Comparison of ENCODE assay signal across 37 cellular contexts in genomic region chr9:114656301-114656700, GRCh38. TPM values are rescaled to one million over a fixed set of nuclear protein-coding genes. Genes with fewer than 3 reads are reported as not detected.
"Had no signal": no experiment of that assay in that cellular context is flagged by ENCODE, and none has a peak within 500 bp of the region (broad histone marks: within the 10 kb centered on the region; RNA-seq: fewer than 3 reads in every experiment).

No MANE protein-coding gene starts in this region.

- DNase-seq: activated B cell treated with CpG ODN at 0.5 μM for 24 hours; activated CD4-positive, alpha-beta memory T cell treated with anti-CD3 and anti-CD28 coated beads for 36 hours; activated CD4-positive, alpha-beta T cell treated with anti-CD3 and anti-CD28 coated beads for 4 hours; activated CD4-positive, alpha-beta T cell treated with anti-CD3 and anti-CD28 coated beads, Interleukin-2, amount 50 U/mL, for 1 hour; activated CD4-positive, CD25-positive, alpha-beta regulatory T cell treated with anti-CD3 and anti-CD28 coated beads, Interleukin-2, amount 50 U/mL, for 72 hours; activated CD8-positive, alpha-beta memory T cell treated with anti-CD3 and anti-CD28 coated beads, Interleukin-2, amount 50 U/mL, for 4 hours; activated effector memory CD4-positive, alpha-beta T cell treated with anti-CD3 and anti-CD28 coated beads, Interleukin-2, amount 50 U/mL, for 16 hours; activated naive CD4-positive, alpha-beta T cell; activated naive CD8-positive, alpha-beta T cell treated with anti-CD3 and anti-CD28 coated beads, Interleukin-2, amount 10 ng/mL, durations not matched to agents 7 days and 5 days; activated T-cell treated with anti-CD3 and anti-CD28 coated beads for 4 hours; activated T-cell treated with anti-CD3 and anti-CD28 coated beads, Interleukin-2, amount 50 U/mL, for 48 hours; amygdala; NCI-H1105; NCI-H1436; NCI-H1694; NCI-H1930; NCI-H2081 treated with DMSO at 0.1 percent for 48 hours; NCI-H226; NCI-H524 treated with DMSO at 0.1 percent for 48 hours; NK-92 treated with Interleukin-12 subunit alpha and Interleukin-12 subunit beta, amount 100 ng/mL, for 24 hours; PC-3; Peyer's patch had no signal

- FAIRE-seq: K562 had no signal

- H3K27me3 Mint-ChIP-seq: activated B cell treated with CpG ODN at 0.5 μM for 24 hours; activated CD4-positive, alpha-beta memory T cell treated with anti-CD3 and anti-CD28 coated beads for 36 hours; activated naive CD4-positive, alpha-beta T cell treated with anti-CD3 and anti-CD28 coated beads, Interleukin-2, amount 50 U/mL, for 24 hours; activated naive CD8-positive, alpha-beta T cell treated with anti-CD3 and anti-CD28 coated beads, Interleukin-2, amount 10 ng/mL, durations not matched to agents 7 days and 5 days; activated T-helper 17 cell treated with anti-CD3 and anti-CD28 coated beads, Interleukin-2, amount 50 U/mL, for 72 hours had no signal

- H3K27ac Mint-ChIP-seq: activated B cell treated with CpG ODN at 0.5 μM for 24 hours; activated CD4-positive, alpha-beta memory T cell treated with anti-CD3 and anti-CD28 coated beads for 36 hours; activated naive CD4-positive, alpha-beta T cell treated with anti-CD3 and anti-CD28 coated beads, Interleukin-2, amount 50 U/mL, for 24 hours; activated naive CD8-positive, alpha-beta T cell treated with anti-CD3 and anti-CD28 coated beads, Interleukin-2, amount 10 ng/mL, durations not matched to agents 7 days and 5 days; activated T-helper 17 cell treated with anti-CD3 and anti-CD28 coated beads, Interleukin-2, amount 50 U/mL, for 72 hours; T-helper 1 cell treated with Interleukin-12 subunit alpha and Interleukin-12 subunit beta and Interleukin-4 antibody, amounts not matched to agents 30 μg/mL and 1 μg/mL, for 36 hours; T-helper 2 cell treated with Interferon-gamma antibody and Interleukin-4, amounts not matched to agents 5 μg/mL and 100 μg/mL, for 36 hours had no signal

- H3K4me3 ChIP-seq: ascending aorta, cardiac muscle cell, K562, Peyer's patch, SK-N-MC had no signal

- H3K36me3 ChIP-seq: ascending aorta, cardiac muscle cell, Peyer's patch had no signal

- H3K4me3 Mint-ChIP-seq: activated B cell treated with CpG ODN at 0.5 μM for 24 hours; activated CD4-positive, alpha-beta memory T cell treated with anti-CD3 and anti-CD28 coated beads for 36 hours; activated naive CD4-positive, alpha-beta T cell treated with anti-CD3 and anti-CD28 coated beads, Interleukin-2, amount 50 U/mL, for 24 hours; activated naive CD8-positive, alpha-beta T cell treated with anti-CD3 and anti-CD28 coated beads, Interleukin-2, amount 10 ng/mL, durations not matched to agents 7 days and 5 days; activated T-helper 17 cell treated with anti-CD3 and anti-CD28 coated beads, Interleukin-2, amount 50 U/mL, for 72 hours; central memory CD8-positive, alpha-beta T cell; T-helper 1 cell treated with Interleukin-12 subunit alpha and Interleukin-12 subunit beta and Interleukin-4 antibody, amounts not matched to agents 30 μg/mL and 1 μg/mL, for 36 hours; T-helper 2 cell treated with Interferon-gamma antibody and Interleukin-4, amounts not matched to agents 5 μg/mL and 100 μg/mL, for 36 hours had no signal

- H3K9me3 Mint-ChIP-seq: activated B cell treated with CpG ODN at 0.5 μM for 24 hours; activated CD4-positive, alpha-beta memory T cell treated with anti-CD3 and anti-CD28 coated beads for 36 hours; activated naive CD4-positive, alpha-beta T cell treated with anti-CD3 and anti-CD28 coated beads, Interleukin-2, amount 50 U/mL, for 24 hours; activated naive CD8-positive, alpha-beta T cell treated with anti-CD3 and anti-CD28 coated beads, Interleukin-2, amount 10 ng/mL, durations not matched to agents 7 days and 5 days; activated T-helper 17 cell treated with anti-CD3 and anti-CD28 coated beads, Interleukin-2, amount 50 U/mL, for 72 hours; central memory CD8-positive, alpha-beta T cell; T-helper 1 cell treated with Interleukin-12 subunit alpha and Interleukin-12 subunit beta and Interleukin-4 antibody, amounts not matched to agents 30 μg/mL and 1 μg/mL, for 36 hours; T-helper 2 cell treated with Interferon-gamma antibody and Interleukin-4, amounts not matched to agents 5 μg/mL and 100 μg/mL, for 36 hours had no signal

- H3K27me3 ChIP-seq: ascending aorta, Peyer's patch had no signal

- H3K9me3 ChIP-seq: ascending aorta, Peyer's patch had no signal

- ATAC-seq: activated T-helper 17 cell treated with anti-CD3 and anti-CD28 coated beads, Interleukin-2, amount 50 U/mL, for 72 hours; PC-3; Right ventricle myocardium inferior had no signal

- H3K36me3 Mint-ChIP-seq: activated CD4-positive, alpha-beta memory T cell treated with anti-CD3 and anti-CD28 coated beads for 36 hours had no signal

- H3K27ac ChIP-seq: ascending aorta, cardiac muscle cell, Peyer's patch, RWPE1, SK-N-MC, VCaP had no signal

- H3K4me1 ChIP-seq: ascending aorta had no signal

RNA-seq across cellular contexts. Expression of gene TEX53, which starts 1.3 kb away (rescaled TPM):
- total RNA-seq: activated B cell treated with CpG ODN at 0.5 μM for 24 hours; activated CD4-positive, alpha-beta memory T cell treated with anti-CD3 and anti-CD28 coated beads for 36 hours; activated naive CD8-positive, alpha-beta T cell treated with anti-CD3 and anti-CD28 coated beads, Interleukin-2, amount 10 ng/mL, durations not matched to agents 7 days and 5 days; activated T-helper 17 cell treated with anti-CD3 and anti-CD28 coated beads, Interleukin-2, amount 50 U/mL, for 72 hours; ascending aorta; cardiac muscle cell; K562; M059J; NCI-H460; PC-3; Peyer's patch; Right ventricle myocardium inferior had no signal
- polyA plus RNA-seq: adipose tissue, cardiac muscle cell, K562 had no signal

RNA-seq across cellular contexts. Expression of gene TEX48, which starts 25.7 kb away (rescaled TPM):
- total RNA-seq: activated B cell treated with CpG ODN at 0.5 μM for 24 hours; activated naive CD8-positive, alpha-beta T cell treated with anti-CD3 and anti-CD28 coated beads, Interleukin-2, amount 10 ng/mL, durations not matched to agents 7 days and 5 days; ascending aorta; cardiac muscle cell; K562; M059J; NCI-H460; Peyer's patch; Right ventricle myocardium inferior had no signal
- polyA plus RNA-seq: adipose tissue, cardiac muscle cell, K562 had no signal
